Comparison of ENCODE assay signal across 8 cellular contexts in the genomic region with DNA sequence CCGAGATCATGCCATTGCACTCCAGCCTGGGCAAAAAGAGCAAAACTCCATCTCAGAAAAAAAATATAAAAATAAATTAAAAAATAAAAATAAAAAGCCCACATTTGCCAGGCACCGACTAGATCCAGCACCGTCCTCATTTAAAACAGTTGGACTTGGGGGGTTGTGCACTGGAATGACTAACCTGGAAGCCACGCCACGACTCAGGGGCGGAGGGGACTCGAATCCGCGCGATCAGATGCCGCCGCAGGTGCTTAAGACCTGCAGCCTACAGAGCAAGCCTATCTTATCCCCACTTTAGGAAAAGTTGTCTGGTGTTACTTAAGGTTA. TPM values are rescaled to one million over a fixed set of nuclear protein-coding genes. Genes with fewer than 3 reads are reported as not detected.
A peak's percentile ranks its signal among the peaks of the same experiment; 100 is the strongest.
DNase-seq lines count a peak whose midpoint lies in the region; ATAC-seq and TF ChIP-seq lines count a peak whose summit lies in the region.

No MANE protein-coding gene starts in this region.

- peaks cover 5% of the 10 kb centered on the region for H3K4me1 Mint-ChIP-seq in T-helper 1 cell treated with Interleukin-12 subunit alpha and Interleukin-12 subunit beta and Interleukin-4 antibody, amounts not matched to agents 30 μg/mL and 1 μg/mL, for 36 hours (ENCODE audit: low read depth)
- peaks cover 5% of the 10 kb centered on the region for H3K4me1 Mint-ChIP-seq in activated T-helper 17 cell treated with anti-CD3 and anti-CD28 coated beads, Interleukin-2, amount 50 U/mL, for 72 hours
- peaks cover 6 to 12% of the 10 kb centered on the region in 2 donors for H3K4me1 Mint-ChIP-seq in immature natural killer cell

- peak overlapping the region; percentile 34 to 48 (median 46) for H3K4me3 ChIP-seq in stomach

- H3K4me3 Mint-ChIP-seq in T-helper 1 cell treated with Interleukin-12 subunit alpha and Interleukin-12 subunit beta and Interleukin-4 antibody, amounts not matched to agents 30 μg/mL and 1 μg/mL, for 36 hours: peak overlapping the region; percentile 59
- peak overlapping the region; percentile 65 for H3K4me3 Mint-ChIP-seq in activated T-helper 17 cell treated with anti-CD3 and anti-CD28 coated beads, Interleukin-2, amount 50 U/mL, for 72 hours
- H3K4me3 Mint-ChIP-seq in immature natural killer cell: peak overlapping the region; percentile 79 to 91 (median 86)

- no peaks in the 10 kb centered on the region for H3K9me3 ChIP-seq in stomach

- H3K27me3 ChIP-seq in stomach: no peaks in the 10 kb centered on the region

- peaks cover 1% of the 10 kb centered on the region for H3K36me3 Mint-ChIP-seq in T-helper 1 cell treated with Interleukin-12 subunit alpha and Interleukin-12 subunit beta and Interleukin-4 antibody, amounts not matched to agents 30 μg/mL and 1 μg/mL, for 36 hours (ENCODE audit: low read depth)
- no peaks in the 10 kb centered on the region for H3K36me3 Mint-ChIP-seq in activated T-helper 17 cell treated with anti-CD3 and anti-CD28 coated beads, Interleukin-2, amount 50 U/mL, for 72 hours (ENCODE audit: low read depth)
- no peaks in the 10 kb centered on the region for H3K36me3 Mint-ChIP-seq in immature natural killer cell

- peaks cover 0 to 5% (median 2%) of the 10 kb centered on the region in 4 donors for H3K36me3 ChIP-seq in stomach

- no peak for ATAC-seq in activated T-helper 17 cell treated with anti-CD3 and anti-CD28 coated beads, Interleukin-2, amount 50 U/mL, for 72 hours (replicated peaks)

- H3K27me3 Mint-ChIP-seq in T-helper 1 cell treated with Interleukin-12 subunit alpha and Interleukin-12 subunit beta and Interleukin-4 antibody, amounts not matched to agents 30 μg/mL and 1 μg/mL, for 36 hours (ENCODE audit: low read depth): no peaks in the 10 kb centered on the region
- peaks cover 3% of the 10 kb centered on the region for H3K27me3 Mint-ChIP-seq in activated T-helper 17 cell treated with anti-CD3 and anti-CD28 coated beads, Interleukin-2, amount 50 U/mL, for 72 hours
- H3K27me3 Mint-ChIP-seq in immature natural killer cell (ENCODE audit: low read depth in 3 of 3): no peaks in the 10 kb centered on the region

- TF ChIP-seq POLR2A in stomach (IDR thresholded peaks at IDR 0.05): no peak

- no peak for TF ChIP-seq CTCF in stomach (IDR thresholded peaks at IDR 0.05)

- 9 to 17% (median 10%) methylated on average over 12 of the region's 12 CpGs for WGBS in stomach, 5 donors

- DNase-seq in T-helper 1 cell (no peak), immature natural killer cell (no peak), stomach (no peak), H4 (ENCODE audit: low spot score) (no peak), NCI-H2081 treated with DMSO at 0.1 percent for 48 hours (lab: John Stamatoyannopoulos, UW) (no peak)
- DNase-seq in activated effector memory CD4-positive, alpha-beta T cell treated with Interleukin-2 at 50 U/mL for 16 hours: no peak

- TF ChIP-seq EP300 in stomach (IDR thresholded peaks at IDR 0.05): no peak

- H3K9me3 Mint-ChIP-seq in T-helper 1 cell treated with Interleukin-12 subunit alpha and Interleukin-12 subunit beta and Interleukin-4 antibody, amounts not matched to agents 30 μg/mL and 1 μg/mL, for 36 hours: no peaks in the 10 kb centered on the region
- H3K9me3 Mint-ChIP-seq in activated T-helper 17 cell treated with anti-CD3 and anti-CD28 coated beads, Interleukin-2, amount 50 U/mL, for 72 hours: no peaks in the 10 kb centered on the region
- H3K9me3 Mint-ChIP-seq in immature natural killer cell: no peaks in the 10 kb centered on the region

- no peak overlapping the region for H3K27ac Mint-ChIP-seq in T-helper 1 cell treated with Interleukin-12 subunit alpha and Interleukin-12 subunit beta and Interleukin-4 antibody, amounts not matched to agents 30 μg/mL and 1 μg/mL, for 36 hours
- H3K27ac Mint-ChIP-seq in activated T-helper 17 cell treated with anti-CD3 and anti-CD28 coated beads, Interleukin-2, amount 50 U/mL, for 72 hours: no peak overlapping the region
- H3K27ac Mint-ChIP-seq in immature natural killer cell: no peak overlapping the region

- H3K4me1 ChIP-seq in stomach: peaks cover 5 to 17% (median 12%) of the 10 kb centered on the region in 4 donors

- H3K27ac ChIP-seq in stomach: peak overlapping the region in 3 of 5 donors; percentile 13 to 48 (median 46)

- intact Hi-C loops in stomach (cut with DNase I; ENCODE audit: low total_unique reads): no loop called here

RNA-seq across cellular contexts. Expression of gene ZBTB8OS, which starts 38.5 kb away (rescaled TPM):
- total RNA-seq in activated T-helper 17 cell treated with anti-CD3 and anti-CD28 coated beads, Interleukin-2, amount 50 U/mL, for 72 hours: 10 to 100 TPM; 52.9 to 68.0 TPM
- polyA plus RNA-seq in immature natural killer cell (10 to 100 TPM; 71.3 to 92.7 (median 92.1) TPM), stomach (10 to 100 TPM; 55.0 to 88.6 (median 65.9) TPM)
- 100 to 1,000 TPM in 1 of 5 donors, 10 to 100 TPM in 4; 10.4 to 151 (median 26.3) TPM for total RNA-seq in stomach
- total RNA-seq in H4 (2014; rRNA removed; shearing (Covaris generic)): 101 and 102 TPM in 2 replicates

RNA-seq across cellular contexts. Expression of gene RBBP4, which starts 39.2 kb away (rescaled TPM):
- total RNA-seq in activated T-helper 17 cell treated with anti-CD3 and anti-CD28 coated beads, Interleukin-2, amount 50 U/mL, for 72 hours: 100 to 1,000 TPM; 237 to 326 TPM
- polyA plus RNA-seq in immature natural killer cell: 100 to 1,000 TPM; 314 to 568 (median 325) TPM
- 100 to 1,000 TPM in 3 of 5 donors, 10 to 100 TPM in 2; 43.2 to 226 (median 160) TPM for total RNA-seq in stomach
- polyA plus RNA-seq in stomach: 10 to 100 TPM; 38.0 to 56.7 (median 41.4) TPM
- 137 and 157 TPM in 2 replicates for total RNA-seq in H4 (2014; rRNA removed; shearing (Covaris generic))
